ENCODE assay signal across 8 cellular contexts in the genomic region with DNA sequence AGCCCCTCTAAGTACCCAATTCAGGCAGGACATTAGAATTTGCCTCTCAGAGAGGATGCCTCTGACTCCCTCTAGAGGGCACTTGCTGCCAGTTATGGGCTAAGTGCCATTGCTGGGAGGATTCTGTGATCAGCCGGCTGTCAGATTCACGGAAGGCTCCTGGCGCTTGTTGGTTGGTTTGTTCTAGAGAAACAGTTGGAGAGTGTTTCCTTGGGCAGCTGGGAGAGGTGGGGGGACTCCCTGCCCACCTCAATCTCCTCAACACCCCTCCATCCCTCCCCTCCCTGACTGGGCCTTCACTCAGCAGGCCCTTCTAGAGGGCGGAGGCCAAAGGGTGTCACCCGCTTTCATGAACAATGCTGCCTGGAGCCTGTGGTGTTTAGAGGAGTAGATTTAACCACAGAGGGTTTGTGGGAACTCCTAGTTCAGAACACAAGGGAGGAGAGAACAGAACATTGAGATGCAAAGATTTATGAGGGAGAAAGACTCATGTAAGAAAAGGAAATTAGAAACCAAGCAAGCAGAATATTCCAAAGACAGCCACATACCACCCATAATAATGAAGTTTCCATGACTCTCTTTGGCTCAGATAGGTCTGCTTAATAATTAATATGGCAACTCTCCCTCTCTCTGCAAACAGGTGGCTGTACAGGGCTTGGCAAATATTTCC.
DNase-seq lines count a peak whose midpoint lies in the region; ATAC-seq and TF ChIP-seq lines count a peak whose summit lies in the region.

No MANE protein-coding gene starts in this region.

- no peaks in the 10 kb centered on the region for H3K27me3 ChIP-seq in layer of hippocampus (ENCODE audit: control insufficient read depth, insufficient read depth, low read length)

- DNase-seq in AG04449 (ENCODE audit: low read depth, low spot score) (no peak), NCI-H2171 (lab: John Stamatoyannopoulos, UW) (peak; percentile 46)
- DNase-seq in activated CD4-positive, alpha-beta T cell treated with anti-CD3 and anti-CD28 coated beads for 24 hours (ENCODE audit: low read depth in 2 of 2) = peak; percentile 21 to 36
- DNase-seq in central memory CD8-positive, alpha-beta T cell (ENCODE audit: low spot score in 2 of 2) = peak; percentile 27 to 36
- DNase-seq in stimulated activated CD4-positive, alpha-beta T cell treated with anti-CD3 and anti-CD28 coated beads, Interleukin-2, amount 100 ng/mL, for 4 hours (ENCODE audit: low read depth) = peak; percentile 44

- H3K27ac ChIP-seq in layer of hippocampus (ENCODE audit: low read depth, low read length) = peak overlapping the region; percentile 21

- peak; percentile 51 for ATAC-seq in GM18511 (IDR thresholded peaks at IDR 0.05; ENCODE audit: unreplicated experiment)
- peak; percentile 73 for ATAC-seq in central memory CD8-positive, alpha-beta T cell (replicated peaks; ENCODE audit: extremely low read depth, poor library complexity, severe bottlenecking)
- no peak for ATAC-seq in HG03442 (IDR thresholded peaks at IDR 0.05; ENCODE audit: unreplicated experiment)

- peaks cover 1% of the 10 kb centered on the region for H3K36me3 Mint-ChIP-seq in central memory CD8-positive, alpha-beta T cell (ENCODE audit: insufficient read depth)

- peaks cover 24% of the 10 kb centered on the region for H3K27me3 Mint-ChIP-seq in central memory CD8-positive, alpha-beta T cell

- TF ChIP-seq CTCF in AG04449 (IDR thresholded peaks at IDR 0.05; ENCODE audit: insufficient read depth, low read length, missing control alignments) = peak; percentile 85

- H3K4me3 Mint-ChIP-seq in central memory CD8-positive, alpha-beta T cell = no peak overlapping the region

- H3K27ac Mint-ChIP-seq in central memory CD8-positive, alpha-beta T cell (ENCODE audit: low read depth) = no peak overlapping the region

- H3K4me3 ChIP-seq in AG04449 (ENCODE audit: low read depth, low read length) = no peak overlapping the region

- POLR2A ChIA-PET in AG04449 (lab: Yijun Ruan, JAX) = no interaction called here

- CTCF ChIA-PET in AG04449 (lab: Yijun Ruan, JAX) = interaction anchor here (0.7 to 1.5 kb wide), 5 partner anchors 15 to 206 kb away, joined by 3 to 6 read pairs (median 3); no protein-coding TSS in a partner anchor

- H3K4me1 Mint-ChIP-seq in central memory CD8-positive, alpha-beta T cell = peaks cover 5% of the 10 kb centered on the region

- H3K9me3 Mint-ChIP-seq in central memory CD8-positive, alpha-beta T cell = no peaks in the 10 kb centered on the region
